Comparison of ENCODE assay signal across 8 cellular contexts in genomic region chr1:15526021-15526489, GRCh38. TPM values are rescaled to one million over a fixed set of nuclear protein-coding genes. Genes with fewer than 3 reads are reported as not detected.
A peak's percentile ranks its signal among the peaks of the same experiment; 100 is the strongest.
DNase-seq lines count a peak whose midpoint lies in the region; ATAC-seq and TF ChIP-seq lines count a peak whose summit lies in the region.

No MANE protein-coding gene starts in this region.

- DNase-seq in DMS53 treated with DMSO at 0.1 percent for 48 hours (lab: John Stamatoyannopoulos, UW; ENCODE audit: unreplicated experiment) (peak; percentile 72), Panc1 (ENCODE audit: low read depth, low spot score) (no peak), epithelial cell of esophagus (ENCODE audit: low read depth) (no peak), progenitor cell of endocrine pancreas (ENCODE audit: low spot score, unreplicated experiment) (no peak), SKM-1 treated with dmso at 0.1 percent for 144 hours (lab: John Stamatoyannopoulos, UW; ENCODE audit: unreplicated experiment) (no peak), erythroblast (lab: John Stamatoyannopoulos, UW) (no peak), superior temporal gyrus (ENCODE audit: extremely low spot score) (no peak)

- H3K27me3 ChIP-seq in Panc1 (ENCODE audit: control insufficient read depth, insufficient read depth, low read length): no peaks in the 10 kb centered on the region

- TF ChIP-seq CTCF in Panc1 (IDR thresholded peaks at IDR 0.05) (no peak), epithelial cell of esophagus (IDR thresholded peaks at IDR 0.05; ENCODE audit: insufficient read depth, low read depth, low read length, missing control alignments) (no peak), progenitor cell of endocrine pancreas (IDR thresholded peaks at IDR 0.05; ENCODE audit: unreplicated experiment) (no peak)

- ATAC-seq in Panc1 (no peak), HG03196 (IDR thresholded peaks at IDR 0.05; ENCODE audit: unreplicated experiment) (no peak)

- peak overlapping the region; percentile 93 for H3K4me3 Mint-ChIP-seq in progenitor cell of endocrine pancreas (ENCODE audit: low read depth)

- H3K4me1 ChIP-seq in Panc1 (ENCODE audit: control insufficient read depth, insufficient read depth, low read length): peaks cover 20% of the 10 kb centered on the region

- CTCF ChIA-PET in Panc1 (lab: Charles Lee): interaction anchor here (0.5 to 0.7 kb wide), 3 partner anchors 171 to 271 kb away, joined by 3 to 4 read pairs (median 4); no protein-coding TSS in a partner anchor

- intact Hi-C loops in Panc1 (cut with micrococcal nuclease; ENCODE audit: unreplicated experiment): no loop called here

- peaks cover 12% of the 10 kb centered on the region; the same call in 1 of the 2 replicates for H3K36me3 ChIP-seq in Panc1 (ENCODE audit: control insufficient read depth, insufficient read depth, low read length)

- H3K27ac ChIP-seq in Panc1 (ENCODE audit: low read length): peak overlapping the region; percentile 79

- H3K4me3 ChIP-seq in Panc1 (ENCODE audit: low read depth in 2 of 2, low read length in 2 of 2) (peak overlapping the region; percentile 68 to 88), epithelial cell of esophagus (ENCODE audit: low read length) (peak overlapping the region; percentile 79)

- in situ Hi-C loops in Panc1 (cut with HindIII; ENCODE audit: low pct_unique_long_range_greater_than_20kb, low sequenced_read_pairs): no loop called here

- H3K36me3 Mint-ChIP-seq in progenitor cell of endocrine pancreas (ENCODE audit: insufficient read depth): peaks cover 1% of the 10 kb centered on the region

- POLR2A ChIA-PET in Panc1 (lab: Charles Lee): no interaction called here

- peak overlapping the region; percentile 100 for H3K27ac Mint-ChIP-seq in progenitor cell of endocrine pancreas

- no peaks in the 10 kb centered on the region for H3K9me3 Mint-ChIP-seq in progenitor cell of endocrine pancreas (ENCODE audit: low read depth)

- no TSS peak for BruUV-seq in Panc1 (replicated peaks; lab: Mats Ljungman, UMichigan)

- no peaks in the 10 kb centered on the region for H3K27me3 Mint-ChIP-seq in progenitor cell of endocrine pancreas

- peaks cover 34% of the 10 kb centered on the region for H3K4me1 Mint-ChIP-seq in progenitor cell of endocrine pancreas (ENCODE audit: low read depth)

- no peaks in the 10 kb centered on the region for H3K9me3 ChIP-seq in Panc1 (ENCODE audit: control insufficient read depth, insufficient read depth, low read depth, low read length)

- TF ChIP-seq POLR2A in erythroblast (IDR thresholded peaks at IDR 0.05; ENCODE audit: low read length): no peak

RNA-seq across cellular contexts. Expression of gene DNAJC16, which starts 0.6 kb away (rescaled TPM):
- total RNA-seq in Panc1 (2021; ENCODE audit: unreplicated experiment) (22.0 TPM), progenitor cell of endocrine pancreas (34.9 and 37.7 TPM in 2 replicates)
- 11.8 TPM for polyA plus RNA-seq in Panc1 (2012; ENCODE audit: insufficient read length)

RNA-seq across cellular contexts. Expression of gene CASP9, which starts 2.0 kb away (rescaled TPM):
- total RNA-seq in Panc1 (2021; ENCODE audit: unreplicated experiment) (7.5 TPM), progenitor cell of endocrine pancreas (24.9 and 25.2 TPM in 2 replicates)
- polyA plus RNA-seq in Panc1 (2012; ENCODE audit: insufficient read length): 9.4 TPM

RNA-seq across cellular contexts. Expression of gene CELA2B, which starts 50.2 kb away (rescaled TPM):
- total RNA-seq in Panc1 (2021; ENCODE audit: unreplicated experiment) (not detected), progenitor cell of endocrine pancreas (not detected in 2 replicates)
- polyA plus RNA-seq in Panc1 (2012; ENCODE audit: insufficient read length): not detected

RNA-seq across cellular contexts. Expression of gene AGMAT, which starts 58.8 kb away (rescaled TPM):
- total RNA-seq in Panc1 (2021; ENCODE audit: unreplicated experiment) (3.1 TPM), progenitor cell of endocrine pancreas (3.1 and 4.0 TPM in 2 replicates)
- polyA plus RNA-seq in Panc1 (2012; ENCODE audit: insufficient read length): 2.4 TPM
